ENCODE assay signal across 7 cellular contexts in the genomic region with DNA sequence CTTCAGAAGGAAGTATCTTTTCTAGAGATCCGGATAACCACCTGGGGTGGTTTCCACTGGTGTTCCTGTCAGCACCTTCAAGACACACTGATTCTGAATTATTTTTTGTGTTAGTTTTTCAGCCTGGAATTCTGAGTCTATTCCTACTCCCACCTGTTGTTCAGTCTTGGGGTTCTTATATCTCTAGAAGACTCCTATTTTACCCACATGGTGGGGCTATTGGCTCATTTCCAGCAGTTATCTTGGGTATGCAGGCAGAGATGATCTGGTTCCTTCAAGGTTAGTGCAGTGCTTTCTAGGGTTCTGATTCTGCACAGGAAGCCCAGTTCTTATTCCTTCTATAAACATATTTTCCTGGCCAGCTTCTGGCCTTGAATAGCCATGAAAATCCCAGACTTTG.
A peak's percentile ranks its signal among the peaks of the same experiment; 100 is the strongest.
DNase-seq lines count a peak whose midpoint lies in the region; ATAC-seq and TF ChIP-seq lines count a peak whose summit lies in the region.

No MANE protein-coding gene starts in this region.

- H3K4me3 ChIP-seq in Peyer's patch (no peak overlapping the region), cardiac fibroblast (replicated peaks in 1 of 2; ENCODE audit: low read depth in 2 of 2, low read length in 2 of 2) (no peak overlapping the region), colonic mucosa (no peak overlapping the region)

- H3K36me3 ChIP-seq in Peyer's patch (no peaks in the 10 kb centered on the region), colonic mucosa (no peaks in the 10 kb centered on the region)

- DNase-seq in ELR (ENCODE audit: low read depth) = peak; percentile 74
- no peak for DNase-seq in Peyer's patch
- DNase-seq in cardiac fibroblast (ENCODE audit: low read depth in 2 of 2) = peak; percentile 41 to 55
- peak; percentile 31 for DNase-seq in non-pigmented ciliary epithelial cell (ENCODE audit: low read depth)
- DNase-seq in colonic mucosa = no peak

- TF ChIP-seq POLR2A in Peyer's patch (IDR thresholded peaks at IDR 0.05) = no peak

- ATAC-seq in HG03521 (IDR thresholded peaks at IDR 0.05; ENCODE audit: unreplicated experiment) = peak; percentile 51
- no peak for ATAC-seq in GM19397 (IDR thresholded peaks at IDR 0.05; ENCODE audit: unreplicated experiment)

- H3K27me3 ChIP-seq in Peyer's patch (no peaks in the 10 kb centered on the region), colonic mucosa (no peaks in the 10 kb centered on the region)

- TF ChIP-seq CTCF in Peyer's patch (IDR thresholded peaks at IDR 0.05) (peak in 4 of 6 experiments; percentile 24 to 38 (median 28)), cardiac fibroblast (IDR thresholded peaks at IDR 0.05; ENCODE audit: low read depth, low read length) (no peak), colonic mucosa (IDR thresholded peaks at IDR 0.05) (no peak)

- H3K9ac ChIP-seq in colonic mucosa (ENCODE audit: low read depth in 2 of 2, low read length in 2 of 2) = no peak overlapping the region

- H3K4me1 ChIP-seq in Peyer's patch = no peaks in the 10 kb centered on the region
- H3K4me1 ChIP-seq in colonic mucosa = no peaks in the 10 kb centered on the region

- intact Hi-C loops in colonic mucosa (cut with DNase I) = no loop called here

- H3K9me3 ChIP-seq in Peyer's patch (no peaks in the 10 kb centered on the region), colonic mucosa (no peaks in the 10 kb centered on the region)

- H3K27ac ChIP-seq in Peyer's patch (no peak overlapping the region), colonic mucosa (no peak overlapping the region)

Comparison
In these comparisons a context has a peak if more than half of its experiments do, and no peak if none do; other contexts are left out.
1. DNase-seq: peak in ELR (single experiment), cardiac fibroblast (2 of 2) and non-pigmented ciliary epithelial cell (single experiment); none in Peyer's patch (0 of 3) and colonic mucosa (single experiment).
2. CTCF ChIP-seq: peak in Peyer's patch (4 of 6); none in cardiac fibroblast (single experiment) and colonic mucosa (single experiment).